ENCODE assay signal across 38 cellular contexts in genomic region chr10:132750936-132751335, GRCh38. TPM values are rescaled to one million over a fixed set of nuclear protein-coding genes. Genes with fewer than 3 reads are reported as not detected.
"Had no signal": no experiment of that assay in that cellular context is flagged by ENCODE, and none has a peak within 500 bp of the region (broad histone marks: within the 10 kb centered on the region; RNA-seq: fewer than 3 reads in every experiment).

No MANE protein-coding gene starts in this region.

- DNase-seq: Karpas-422, Kasumi-1, MG63, MM.1S, MV-4-11, NCI-H1048, NCI-H1092, NCI-H1092 treated with DMSO at 0.1 percent for 48 hours, NCI-H1105, NCI-H1105 treated with DMSO at 0.1 percent for 48 hours, NCI-H1417, NCI-H1417 treated with DMSO at 0.1 percent for 48 hours, NCI-H1436, NCI-H1436 treated with DMSO at 0.1 percent for 48 hours, NCI-H146, NCI-H1694, NCI-H1694 treated with DMSO at 0.1 percent for 48 hours, NCI-H187, NCI-H187 treated with DMSO at 0.1 percent for 48 hours, NCI-H1930, NCI-H2029, NCI-H2029 treated with DMSO at 0.1 percent for 48 hours, NCI-H2081, NCI-H2081 treated with DMSO at 0.1 percent for 48 hours, NCI-H2107, NCI-H2171, NCI-H2171 treated with DMSO at 0.1 percent for 48 hours, NCI-H2227 treated with DMSO at 0.1 percent for 48 hours, NCI-H226, NCI-H345, NCI-H446, NCI-H446 treated with DMSO at 0.1 percent for 48 hours, NCI-H510A had no signal

- H3K27me3 ChIP-seq: MG63 had no signal

- H3K4me2 ChIP-seq: KMS-11 had no signal

- H3K9me3 ChIP-seq: MG63 had no signal

- H3K36me3 ChIP-seq: MG63 had no signal

- H3K4me3 ChIP-seq: MG63 had no signal

- H3K9ac ChIP-seq: KMS-11 had no signal

- H3K27ac ChIP-seq: KMS-11 had no signal

RNA-seq across cellular contexts. Expression of gene NKX6-2, which starts 35.0 kb away (rescaled TPM):
- total RNA-seq: LHCN-M2, M059J, MCF 10A, NCI-H460 had no signal
